Comparison of ENCODE assay signal across 31 cellular contexts in the genomic region with DNA sequence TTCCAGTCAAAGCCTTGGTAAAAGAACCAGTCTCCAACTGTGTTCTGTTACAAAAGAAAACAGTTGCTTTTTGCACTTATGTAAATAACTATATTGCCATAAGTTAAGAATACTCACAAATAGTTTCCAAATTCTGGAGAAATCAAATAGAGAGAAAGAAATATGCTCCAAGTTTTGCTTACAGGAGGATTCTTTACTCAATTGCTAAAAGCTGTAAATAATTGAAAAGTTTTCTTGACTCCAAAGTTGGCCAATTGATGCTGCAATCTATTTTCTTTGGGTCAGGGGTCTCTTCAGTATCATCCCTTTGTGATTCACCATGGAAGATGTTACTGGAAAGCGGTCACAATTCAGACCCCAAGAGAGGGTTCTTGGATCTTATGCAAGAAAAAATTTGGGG. TPM values are rescaled to one million over a fixed set of nuclear protein-coding genes. Genes with fewer than 3 reads are reported as not detected.
"Had no signal": no experiment of that assay in that cellular context is flagged by ENCODE, and none has a peak within 500 bp of the region (broad histone marks: within the 10 kb centered on the region; RNA-seq: fewer than 3 reads in every experiment).

No MANE protein-coding gene starts in this region.

- DNase-seq: activated B cell treated with CpG ODN at 0.5 μM for 24 hours; activated CD4-positive, alpha-beta T cell treated with anti-CD3 and anti-CD28 coated beads for 48 hours; activated CD4-positive, alpha-beta T cell treated with anti-CD3 and anti-CD28 coated beads, Interleukin-2, amount 50 U/mL, for 1 hour; activated CD4-positive, alpha-beta T cell treated with anti-CD3 and anti-CD28 coated beads, Interleukin-2, amount 50 U/mL, for 48 hours; activated CD8-positive, alpha-beta memory T cell treated with anti-CD3 and anti-CD28 coated beads for 24 hours; activated CD8-positive, alpha-beta T cell treated with anti-CD3 and anti-CD28 coated beads for 36 hours; activated effector memory CD4-positive, alpha-beta T cell treated with Interleukin-2 at 50 U/mL for 16 hours; activated naive CD4-positive, alpha-beta T cell treated with anti-CD3 and anti-CD28 coated beads for 36 hours; activated naive CD8-positive, alpha-beta T cell treated with anti-CD3 and anti-CD28 coated beads for 36 hours; activated naive CD8-positive, alpha-beta T cell treated with anti-CD3 and anti-CD28 coated beads, Interleukin-2, amount 50 U/mL, for 24 hours; activated T-cell treated with anti-CD3 and anti-CD28 coated beads, Interleukin-2, amount 50 U/mL, for 4 hours; adrenal gland; amygdala; aorta; body of pancreas; caudate nucleus; cortex of kidney; effector CD8-positive, alpha-beta T cell; erythroblast; foreskin keratinocyte; gastrocnemius medialis; glutamatergic neuron; heart left ventricle; T-helper 17 cell; T1000; WERI-Rb-1 had no signal

- H3K27me3 ChIP-seq: body of pancreas, esophagus muscularis mucosa, foreskin keratinocyte, gastrocnemius medialis, heart left ventricle had no signal

- H3K4me1 ChIP-seq: adrenal gland, esophagus muscularis mucosa had no signal

- H3K9me3 ChIP-seq: adrenal gland, body of pancreas, gastrocnemius medialis had no signal

- H3K27ac ChIP-seq: adrenal gland, esophagus muscularis mucosa, gastrocnemius medialis, heart left ventricle, WERI-Rb-1 had no signal

- H3K36me3 ChIP-seq: adrenal gland, esophagus muscularis mucosa, gastrocnemius medialis, heart left ventricle, WERI-Rb-1 had no signal

- H3K4me3 ChIP-seq: adrenal gland, body of pancreas, esophagus muscularis mucosa, gastrocnemius medialis, heart left ventricle had no signal

RNA-seq across cellular contexts. Expression of a gene that starts 50.5 kb away (rescaled TPM):
- total RNA-seq: activated B cell treated with CpG ODN at 0.5 μM for 24 hours; activated CD8-positive, alpha-beta T cell treated with anti-CD3 and anti-CD28 coated beads for 36 hours; activated naive CD4-positive, alpha-beta T cell treated with anti-CD3 and anti-CD28 coated beads for 36 hours; activated naive CD8-positive, alpha-beta T cell treated with anti-CD3 and anti-CD28 coated beads for 36 hours; activated T-cell treated with anti-CD3 and anti-CD28 coated beads, Interleukin-2, amount 50 U/mL, for 4 hours; activated T-helper 17 cell treated with anti-CD3 and anti-CD28 coated beads, Interleukin-2, amount 50 U/mL, for 72 hours; adrenal gland; aorta; chondrocyte; dermis microvascular lymphatic vessel endothelial cell; endothelial cell of umbilical vein; esophagus muscularis mucosa; foreskin keratinocyte; gastrocnemius medialis; heart left ventricle; T-helper 17 cell had no signal
- polyA plus RNA-seq: aorta, endothelial cell of umbilical vein, foreskin keratinocyte, heart left ventricle had no signal
